14 cellular contexts compared by ENCODE assay signal in genomic region chr11:76666830-76667229, GRCh38. TPM values are rescaled to one million over a fixed set of nuclear protein-coding genes. Genes with fewer than 3 reads are reported as not detected.
DNase-seq lines count a peak whose midpoint lies in the region; ATAC-seq, FAIRE-seq and TF ChIP-seq lines count a peak whose summit lies in the region.
"Had no signal": no experiment of that assay in that cellular context is flagged by ENCODE, and none has a peak within 500 bp of the region (broad histone marks: within the 10 kb centered on the region; RNA-seq: fewer than 3 reads in every experiment).

No MANE protein-coding gene starts in this region.

- FAIRE-seq in endothelial cell of umbilical vein (lab: Jason Lieb, UNC): peak; percentile 40
- FAIRE-seq in GM12891 (lab: Jason Lieb, UNC): no peak
- FAIRE-seq: keratinocyte, TTC549, urothelium cell line had no signal

- H3K18ac ChIP-seq in neuronal stem cell (ENCODE audit: low read length): no peak overlapping the region

- H3K79me1 ChIP-seq in neuronal stem cell (ENCODE audit: low read depth, low read length): no peaks in the 10 kb centered on the region

- H3K79me2 ChIP-seq in endothelial cell of umbilical vein (ENCODE audit: control insufficient read depth, insufficient read depth, low read length): peaks cover 6% of the 10 kb centered on the region

- no peak overlapping the region for H2BK12ac ChIP-seq in neuronal stem cell (ENCODE audit: low read length)

- no peak overlapping the region for H3K4me3 ChIP-seq in endothelial cell of umbilical vein (replicated peaks in 1 of 3; ENCODE audit: insufficient read depth in 1 of 3, low read depth in 1 of 3, low read length in 3 of 3)
- H3K4me3 ChIP-seq in neuronal stem cell (ENCODE audit: low read length in 2 of 2): no peak overlapping the region
- H3K4me3 ChIP-seq in urinary bladder (ENCODE audit: low read depth, low read length): peak overlapping the region; percentile 13

- CTCF ChIA-PET in endothelial cell of umbilical vein (lab: Charles Lee): interaction anchor here (1.0 to 14.2 kb wide), 3 partner anchors 10 to 89 kb away, joined by 3 to 134 read pairs (median 4); no protein-coding TSS in a partner anchor

- no peaks in the 10 kb centered on the region for H4K20me1 ChIP-seq in endothelial cell of umbilical vein (replicated peaks; ENCODE audit: control insufficient read depth, extremely low read depth, insufficient read depth, low read length)

- H3K4ac ChIP-seq in neuronal stem cell (ENCODE audit: low read length): no peak overlapping the region

- TF ChIP-seq CTCF in endothelial cell of umbilical vein (IDR thresholded peaks at IDR 0.05; ENCODE audit: extremely low read depth in 1 of 2, insufficient read depth in 1 of 2, low read depth in 1 of 2, low read length in 2 of 2): no peak

- no peak overlapping the region for H2AK5ac ChIP-seq in neuronal stem cell (ENCODE audit: low read depth, low read length)

- H4K8ac ChIP-seq in neuronal stem cell (ENCODE audit: low read depth, low read length): no peak overlapping the region

- H3K4me2 ChIP-seq in endothelial cell of umbilical vein (ENCODE audit: insufficient read depth, low read length) (no peak overlapping the region), neuronal stem cell (ENCODE audit: insufficient read depth, low read length, poor library complexity, severe bottlenecking) (no peak overlapping the region)

- WGBS in neuronal stem cell (ENCODE audit: extremely low coverage in 2 of 2, insufficient read length in 2 of 2, insufficient replicate concordance in 1 of 2), 2 donors: no CpG with 5 or more reads among the region's 5 CpGs
- 78% methylated on average over 5 of the region's 5 CpGs for WGBS in urinary bladder

- H2BK15ac ChIP-seq in neuronal stem cell (ENCODE audit: low read length): no peak overlapping the region

- H3K9me3 ChIP-seq in endothelial cell of umbilical vein (replicated peaks; ENCODE audit: control insufficient read depth, insufficient read depth, low read length) (no peaks in the 10 kb centered on the region), neuronal stem cell (replicated peaks in 1 of 2; ENCODE audit: control insufficient read depth in 2 of 2, insufficient read depth in 1 of 2, low read depth in 1 of 2, low read length in 2 of 2) (no peaks in the 10 kb centered on the region)

- H3K36me3 ChIP-seq in endothelial cell of umbilical vein (ENCODE audit: control insufficient read depth in 2 of 2, extremely low read depth in 1 of 2, insufficient read depth in 2 of 2, low read length in 2 of 2) (peaks cover 0 to 21% of the 10 kb centered on the region in 2 experiments), neuronal stem cell (replicated peaks in 1 of 2; ENCODE audit: control insufficient read depth in 2 of 2, insufficient read depth in 2 of 2, low read length in 2 of 2) (no peaks in the 10 kb centered on the region), urinary bladder (ENCODE audit: insufficient read depth) (no peaks in the 10 kb centered on the region)

- H3K14ac ChIP-seq in neuronal stem cell (ENCODE audit: low read length): no peak overlapping the region

- dilution Hi-C loops in endothelial cell of umbilical vein (cut with MboI; ENCODE audit: extremely low pct_ligation_motif_present, low sequenced_read_pairs): no loop called here

- H3K27me3 ChIP-seq in endothelial cell of umbilical vein (ENCODE audit: control insufficient read depth in 2 of 2, insufficient read depth in 2 of 2, low read length in 2 of 2) (no peaks in the 10 kb centered on the region), neuronal stem cell (ENCODE audit: control insufficient read depth in 3 of 3, insufficient read depth in 3 of 3, low read depth in 1 of 3, low read length in 3 of 3) (peaks cover 0 to 78% (median 4%) of the 10 kb centered on the region in 3 experiments)

- H2BK120ac ChIP-seq in neuronal stem cell (ENCODE audit: low read depth, low read length): no peak overlapping the region

- H3K23ac ChIP-seq in neuronal stem cell (ENCODE audit: low read depth, low read length, poor library complexity): no peak overlapping the region

- BruUV-seq in endothelial cell of umbilical vein (replicated peaks; lab: Mats Ljungman, UMichigan): TSS peak; percentile 30

- no peaks in the 10 kb centered on the region for H3K9me1 ChIP-seq in endothelial cell of umbilical vein (replicated peaks; ENCODE audit: control insufficient read depth, extremely low read depth, insufficient read depth, low read length)

- H2BK5ac ChIP-seq in neuronal stem cell (ENCODE audit: low read length): no peak overlapping the region

- H2AFZ ChIP-seq in endothelial cell of umbilical vein (ENCODE audit: low read depth, low read length): peak overlapping the region; percentile 27
- H2AFZ ChIP-seq in neuronal stem cell (ENCODE audit: low read length): peak overlapping the region; percentile 83

- no peak overlapping the region for H4K91ac ChIP-seq in neuronal stem cell (ENCODE audit: low read depth, low read length, poor library complexity)

- H3K9ac ChIP-seq in endothelial cell of umbilical vein (replicated peaks; ENCODE audit: extremely low read depth, insufficient read depth, low read length) (peak overlapping the region; percentile 64), neuronal stem cell (ENCODE audit: low read depth, low read length, poor library complexity) (no peak overlapping the region)

- H3K27ac ChIP-seq in endothelial cell of umbilical vein (ENCODE audit: insufficient read depth, low read depth, low read length): peak overlapping the region; percentile 87
- no peak overlapping the region for H3K27ac ChIP-seq in neuronal stem cell (replicated peaks; ENCODE audit: low read length)
- no peak overlapping the region for H3K27ac ChIP-seq in urinary bladder (ENCODE audit: low read depth)

- no peak for TF ChIP-seq POLR2A in endothelial cell of umbilical vein (IDR thresholded peaks at IDR 0.05; ENCODE audit: low read depth, low read length)
- TF ChIP-seq POLR2A in GM12891 (IDR thresholded peaks at IDR 0.05; ENCODE audit: low read depth, low read length): no peak

- ATAC-seq in Right ventricle myocardium superior (ENCODE audit: poor library complexity) (no peak), left ventricle myocardium superior (no peak)

- DNase-seq in Right ventricle myocardium superior (peak; percentile 18), left ventricle myocardium superior (no peak), endothelial cell of umbilical vein (ENCODE audit: low read depth, low spot score) (no peak), neuronal stem cell (ENCODE audit: low spot score) (no peak), amniotic stem cell (lab: John Stamatoyannopoulos, UW) (no peak), GM12891 (ENCODE audit: insufficient read length, low spot score) (no peak), cerebellar cortex (ENCODE audit: low spot score) (no peak)
- DNase-seq: DND-41, NCI-H1417, NCI-H524 treated with DMSO at 0.1 percent for 48 hours had no signal

- H3K4me1 ChIP-seq in endothelial cell of umbilical vein (ENCODE audit: control insufficient read depth, extremely low read depth, insufficient read depth, low read length) (peaks cover 72% of the 10 kb centered on the region), neuronal stem cell (ENCODE audit: control insufficient read depth in 2 of 2, insufficient read depth in 1 of 2, low read depth in 1 of 2, low read length in 2 of 2) (peaks cover 3 to 13% of the 10 kb centered on the region in 2 donors), urinary bladder (ENCODE audit: insufficient read depth) (no peaks in the 10 kb centered on the region)

- POLR2A ChIA-PET in endothelial cell of umbilical vein (lab: Charles Lee): no interaction called here

- intact Hi-C loops in Right ventricle myocardium superior (cut with DNase I) (no loop called here), left ventricle myocardium superior (cut with micrococcal nuclease) (loop anchor here (10.0 kb wide), 1 partner anchor 62 kb away; no protein-coding TSS in a partner anchor), endothelial cell of umbilical vein (cut with micrococcal nuclease) (loop anchor here (1.0 kb wide), 1 partner anchor 37 kb away; no protein-coding TSS in a partner anchor)

TF ChIP-seq in endothelial cell of umbilical vein, 7 proteins besides CTCF, POLR2A, EP300 and RAD21 (continues in another document):
- TF ChIP-seq POLR2AphosphoS5 (IDR thresholded peaks at IDR 0.05; ENCODE audit: insufficient read depth, low read depth, low read length): no peak
- no peak for TF ChIP-seq MYC (IDR thresholded peaks at IDR 0.05; ENCODE audit: low read depth, low read length)
- no peak for TF ChIP-seq GATA2 (IDR thresholded peaks at IDR 0.05; ENCODE audit: insufficient read depth, insufficient read length, low read depth, low read length)
- no peak for TF ChIP-seq EZH2 (IDR thresholded peaks at IDR 0.05; ENCODE audit: borderline replicate concordance, low read depth, low read length, severe bottlenecking)
- no peak for TF ChIP-seq FOS (IDR thresholded peaks at IDR 0.05; ENCODE audit: borderline replicate concordance, insufficient read depth, low read length)
- TF ChIP-seq JUN (IDR thresholded peaks at IDR 0.05; ENCODE audit: borderline replicate concordance, insufficient read depth, insufficient read length, low read depth): no peak

TF ChIP-seq in GM12891, 5 proteins besides CTCF, POLR2A, EP300 and RAD21:
- TF ChIP-seq POLR2AphosphoS5 (IDR thresholded peaks at IDR 0.05; ENCODE audit: low read depth, low read length) (no peak), SPI1 (IDR thresholded peaks at IDR 0.05; ENCODE audit: low read depth, low read length) (no peak), PAX5 (IDR thresholded peaks at IDR 0.05; ENCODE audit: insufficient read depth, low read length, severe bottlenecking) (no peak), POU2F2 (IDR thresholded peaks at IDR 0.05; ENCODE audit: low read depth, low read length) (no peak), TAF1 (IDR thresholded peaks at IDR 0.05; ENCODE audit: low read depth, low read length) (no peak)

RNA-seq across cellular contexts. Expression of gene LRRC32, which starts 3.7 kb away (rescaled TPM):
- total RNA-seq in Right ventricle myocardium superior: 30.3 TPM
- total RNA-seq in left ventricle myocardium superior: 30.8 TPM
- total RNA-seq in endothelial cell of umbilical vein: 77.0 and 117 TPM in 2 replicates
- 70.2 and 77.2 TPM in 2 replicates for polyA plus RNA-seq in endothelial cell of umbilical vein
- polyA plus RNA-seq in endothelial cell of umbilical vein (2011; cell fraction: cytosol; rRNA removed): 57.4 and 58.8 TPM in 2 replicates
- 42.3 and 50.8 TPM in 2 replicates for polyA plus RNA-seq in endothelial cell of umbilical vein (2011; cell fraction: nucleus; rRNA removed)
- 60.8 and 95.7 TPM in 2 replicates for polyA plus RNA-seq in endothelial cell of umbilical vein (2012)
- 72.1 and 79.5 TPM in 2 replicates for polyA minus RNA-seq in endothelial cell of umbilical vein
- 0.31 TPM for polyA minus RNA-seq in endothelial cell of umbilical vein (2011; cell fraction: cytosol; rRNA and poly(A)+ RNA removed)
- 17.6 and 21.6 TPM in 2 replicates for polyA minus RNA-seq in endothelial cell of umbilical vein (2011; cell fraction: nucleus; rRNA and poly(A)+ RNA removed)
- 0.91 TPM for polyA plus RNA-seq in neuronal stem cell (2013, experiment 1 of 2)
- 1.1 TPM for polyA plus RNA-seq in neuronal stem cell (2013, experiment 2 of 2)
- total RNA-seq in urinary bladder: 16.3 TPM
- 65.6 TPM for polyA plus RNA-seq in urinary bladder
- polyA plus RNA-seq in GM12891 (2012; ENCODE audit: low read depth, missing spikeins): 2.0 TPM
- polyA plus RNA-seq: keratinocyte had no signal
